Comparison of ENCODE assay signal across 33 cellular contexts in genomic region chr6:132693478-132693877, GRCh38. TPM values are rescaled to one million over a fixed set of nuclear protein-coding genes. Genes with fewer than 3 reads are reported as not detected.
A peak's percentile ranks its signal among the peaks of the same experiment; 100 is the strongest.
DNase-seq lines count a peak whose midpoint lies in the region; ATAC-seq and TF ChIP-seq lines count a peak whose summit lies in the region.
"Had no signal": no experiment of that assay in that cellular context is flagged by ENCODE, and none has a peak within 500 bp of the region (broad histone marks: within the 10 kb centered on the region; RNA-seq: fewer than 3 reads in every experiment).

No MANE protein-coding gene starts in this region.

- H3K27me3 ChIP-seq in right lobe of liver (no peaks in the 10 kb centered on the region), BE2C (no peaks in the 10 kb centered on the region)
- H3K27me3 ChIP-seq: adrenal gland, esophagus muscularis mucosa, sigmoid colon, vagina had no signal

- intact Hi-C loops in left ventricle myocardium superior (cut with micrococcal nuclease) (no loop called here), Right ventricle myocardium inferior (cut with DNase I) (no loop called here), right lobe of liver (cut with DNase I) (no loop called here)

- H3K4me3 ChIP-seq in right lobe of liver (no peak overlapping the region), BE2C (ENCODE audit: low read depth, low read length) (no peak overlapping the region)
- H3K4me3 ChIP-seq: adrenal gland, esophagus muscularis mucosa, GM23338, lower lobe of right lung, sigmoid colon, vagina had no signal

- WGBS in right lobe of liver (ENCODE audit: insufficient coverage, low coverage, low lambda C conversion rate, missing lambda C conversion rate) = 32% methylated on average over 3 of the region's 3 CpGs

- no peak overlapping the region for H3K27ac ChIP-seq in right lobe of liver
- H3K27ac ChIP-seq: adrenal gland, esophagus muscularis mucosa, lower lobe of right lung, sigmoid colon, vagina had no signal

- H3K36me3 ChIP-seq in right lobe of liver = peaks cover 0 to 10% (median 2%) of the 10 kb centered on the region in 4 donors
- no peaks in the 10 kb centered on the region for H3K36me3 ChIP-seq in BE2C
- H3K36me3 ChIP-seq: adrenal gland, esophagus muscularis mucosa, lower lobe of right lung, sigmoid colon, vagina had no signal

- DNase-seq in left ventricle myocardium superior = no peak
- DNase-seq in Right ventricle myocardium inferior (ENCODE audit: missing footprints) = no peak
- DNase-seq in fibroblast of gingiva (ENCODE audit: low read depth) = peak; percentile 70
- DNase-seq in right lobe of liver = no peak
- DNase-seq in stimulated activated naive CD4-positive, alpha-beta T cell treated with Interleukin-2 at 50 U/mL for 16 hours (lab: John Stamatoyannopoulos, UW) = no peak
- no peak for DNase-seq in BE2C
- DNase-seq: activated CD4-positive, CD25-positive, alpha-beta regulatory T cell; activated naive CD4-positive, alpha-beta T cell treated with Interleukin-2 at 50 U/mL for 16 hours; caudate nucleus; DMS153; endodermal cell; glutamatergic neuron; HFFc6; islet precursor cell; lower lobe of right lung; MM.1S; NCI-H1417; NCI-H2081 treated with DMSO at 0.1 percent for 48 hours; NCI-H748 treated with DMSO at 0.1 percent for 48 hours; sigmoid colon; T-cell had no signal

- H3K9me3 ChIP-seq in right lobe of liver = no peaks in the 10 kb centered on the region
- no peaks in the 10 kb centered on the region for H3K9me3 ChIP-seq in BE2C
- H3K9me3 ChIP-seq: lower lobe of right lung, vagina had no signal

- no peak for TF ChIP-seq POLR2A in right lobe of liver (IDR thresholded peaks at IDR 0.05)

- H3K4me1 ChIP-seq in right lobe of liver (peaks cover 0 to 3% (median 0%) of the 10 kb centered on the region in 4 donors), BE2C (no peaks in the 10 kb centered on the region)
- H3K4me1 ChIP-seq: adrenal gland, esophagus muscularis mucosa, lower lobe of right lung, sigmoid colon, vagina had no signal

- TF ChIP-seq CTCF in right lobe of liver (IDR thresholded peaks at IDR 0.05) = no peak
- no peak for TF ChIP-seq CTCF in BE2C (IDR thresholded peaks at IDR 0.05; ENCODE audit: low read depth, low read length)

- peak; percentile 45 for ATAC-seq in left ventricle myocardium superior
- no peak for ATAC-seq in Right ventricle myocardium inferior
- peak; percentile 66 to 90 (median 76) for ATAC-seq in right lobe of liver
- ATAC-seq in HG02759 (IDR thresholded peaks at IDR 0.05; ENCODE audit: unreplicated experiment) = no peak
- no peak for ATAC-seq in HG03175 (IDR thresholded peaks at IDR 0.05; ENCODE audit: unreplicated experiment)
- ATAC-seq: GM23338, lower lobe of right lung, T-cell had no signal

RNA-seq across cellular contexts. Expression of gene VNN1, which starts 20.4 kb away (rescaled TPM):
- total RNA-seq in left ventricle myocardium superior (1.9 TPM), Right ventricle myocardium inferior (2.2 TPM), right lobe of liver (100 to 1,000 TPM in 2 of 6 experiments, 10 to 100 TPM in 4; 21.6 to 364 (median 96.0) TPM)
- polyA plus RNA-seq in BE2C (2012; ENCODE audit: insufficient read depth, insufficient read length, low read depth) = not detected
- total RNA-seq: A673, endodermal cell, GM23338, osteocyte, SK-MEL-5, T-cell had no signal
- polyA plus RNA-seq: GM23338 had no signal

RNA-seq across cellular contexts. Expression of gene TAAR1, which starts 34.5 kb away (rescaled TPM):
- total RNA-seq in left ventricle myocardium superior (not detected), Right ventricle myocardium inferior (not detected), right lobe of liver (not detected)
- not detected for polyA plus RNA-seq in BE2C (2012; ENCODE audit: insufficient read depth, insufficient read length, low read depth)
- total RNA-seq: A673, adrenal gland, endodermal cell, esophagus muscularis mucosa, GM23338, HFFc6, lower lobe of right lung, mononuclear cell, osteocyte, RPMI7951, sigmoid colon, SK-MEL-5, T-cell, vagina had no signal
- polyA plus RNA-seq: adrenal gland, GM23338, sigmoid colon, thymus had no signal

Comparison
In these comparisons a context has a peak if more than half of its experiments do, and no peak if none do; other contexts are left out.
1. ATAC-seq: peak in left ventricle myocardium superior (single experiment) and right lobe of liver (4 of 4); none in Right ventricle myocardium inferior (single experiment), HG02759 (single experiment) and HG03175 (single experiment).